2 cellular contexts compared by ENCODE assay signal in the genomic region with DNA sequence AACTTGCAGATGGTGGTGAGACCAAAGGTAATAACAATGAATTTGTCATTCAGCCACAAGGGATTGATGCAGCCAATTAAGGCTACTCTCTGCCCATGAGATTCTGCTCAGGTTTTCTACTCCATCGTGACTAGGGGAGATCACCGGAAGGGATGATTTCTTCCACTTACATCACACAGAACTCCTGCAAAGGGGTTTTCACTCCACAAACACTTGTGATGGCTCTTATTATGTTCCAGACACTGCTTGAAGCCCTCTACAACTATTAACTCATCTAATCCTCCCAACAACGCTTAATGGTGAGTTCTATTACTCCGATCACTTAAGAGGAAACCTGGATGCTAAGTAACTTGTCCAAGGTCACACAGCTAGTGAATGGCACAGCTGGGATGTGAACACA.
TF ChIP-seq lines count a peak whose summit lies in the region.

No MANE protein-coding gene starts in this region.

TF ChIP-seq in K562, 482 proteins besides CTCF, POLR2A, EP300 and RAD21 (continues in another document):
- TF ChIP-seq RBM17 (IDR thresholded peaks at IDR 0.05; ENCODE audit: borderline replicate concordance, low read depth, low read length) (no peak), ETV1 (tag; conservative IDR thresholded peaks at IDR 0.05; ENCODE audit: low read depth) (peak; percentile 89), XRCC5 (IDR thresholded peaks at IDR 0.05; ENCODE audit: low read depth, low read length) (no peak), ZNF3 (CRISPR knock-in tag; IDR thresholded peaks at IDR 0.05) (peak; percentile 87), TAF15 (IDR thresholded peaks at IDR 0.05; ENCODE audit: low read depth, low read length) (no peak), SAP30 (IDR thresholded peaks at IDR 0.05; ENCODE audit: borderline replicate concordance, insufficient read depth, low read depth, low read length, poor library complexity, severe bottlenecking) (no peak), SMARCA5 (IDR thresholded peaks at IDR 0.05) (no peak), SIX5 (IDR thresholded peaks at IDR 0.05; ENCODE audit: borderline replicate concordance in 1 of 2, insufficient read depth in 1 of 2, low read depth in 1 of 2, low read length in 2 of 2) (no peak), EP400 (IDR thresholded peaks at IDR 0.05) (peak; percentile 48), ZNF780A (CRISPR knock-in tag; IDR thresholded peaks at IDR 0.05) (no peak), ZNF274 (IDR thresholded peaks at IDR 0.05; ENCODE audit: borderline replicate concordance, low read depth, low read length) (no peak), KAT2B (IDR thresholded peaks at IDR 0.05; ENCODE audit: low read depth, low read length) (no peak), NUFIP1 (IDR thresholded peaks at IDR 0.05; ENCODE audit: partially characterized antibody) (no peak), MTA3 (IDR thresholded peaks at IDR 0.05; ENCODE audit: borderline replicate concordance) (0 out of 2 replicates have a peak, but pooled peaks have one; percentile 30), BRD9 (IDR thresholded peaks at IDR 0.05; ENCODE audit: low read depth, partially characterized antibody) (peak; percentile 21), SPI1 (IDR thresholded peaks at IDR 0.05; ENCODE audit: borderline replicate concordance, low read depth, low read length) (no peak), KDM5B (IDR thresholded peaks at IDR 0.05; ENCODE audit: insufficient replicate concordance, low read depth, low read length) (no peak), RNF2 (IDR thresholded peaks at IDR 0.05) (0 out of 2 replicates have a peak, but pooled peaks have one; percentile 21), TRIM24 (IDR thresholded peaks at IDR 0.05) (peak; percentile 53 to 81; a peak in 2 of 4 replicates)
- TF ChIP-seq, protein P1, sequence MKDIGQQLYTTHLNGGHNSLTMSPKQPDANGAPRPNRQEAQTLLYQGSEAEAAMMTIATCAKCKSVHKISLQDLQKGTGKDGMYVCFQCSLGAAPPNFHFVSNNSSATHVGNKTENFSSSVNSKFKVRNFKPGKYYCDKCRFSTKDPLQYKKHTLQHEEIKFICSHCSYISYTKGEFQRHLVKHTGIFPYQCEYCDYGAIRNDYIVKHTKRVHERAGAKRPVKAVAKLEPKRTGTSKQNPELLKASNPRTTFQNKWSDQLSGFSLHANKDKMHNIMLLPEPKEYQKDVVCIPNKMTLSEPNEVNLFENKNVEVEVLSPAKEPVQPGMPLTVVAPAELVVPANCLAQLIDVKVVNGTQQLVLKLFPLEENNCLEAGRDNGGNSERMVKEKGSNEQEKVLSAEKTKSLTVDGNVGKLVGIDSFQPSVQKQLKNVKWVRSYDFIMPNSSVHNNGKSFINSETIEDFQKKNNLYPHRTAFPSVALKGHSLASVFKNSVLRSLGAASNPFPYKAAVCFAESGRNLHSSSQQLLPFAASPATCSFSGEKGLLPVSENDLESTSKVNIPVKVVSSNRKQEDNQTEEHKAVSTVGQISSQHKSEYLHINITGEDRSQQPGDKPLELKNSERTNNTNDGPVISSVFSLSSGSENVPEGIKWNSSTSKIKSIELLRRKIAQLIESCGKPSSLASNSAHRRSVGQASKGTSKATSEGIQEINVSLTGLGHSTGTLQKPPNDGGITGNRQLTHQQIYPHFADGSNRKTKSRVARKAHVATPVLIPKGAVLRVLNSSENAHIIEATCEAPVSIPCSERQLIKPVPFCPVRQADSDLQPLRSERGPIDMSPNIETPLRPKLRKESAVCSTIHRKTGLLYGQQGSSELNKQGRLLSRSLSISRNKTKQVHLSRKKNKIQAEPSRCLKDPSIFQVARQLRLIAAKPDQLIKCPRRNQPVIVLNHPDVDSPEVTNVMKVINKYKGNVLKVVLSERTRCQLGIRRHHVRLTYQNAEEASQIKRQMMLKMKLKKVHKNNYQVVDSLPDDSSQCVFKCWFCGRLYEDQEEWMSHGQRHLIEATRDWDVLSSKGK (CRISPR knock-in tag; IDR thresholded peaks at IDR 0.05): no peak
- TF ChIP-seq, protein P2, sequence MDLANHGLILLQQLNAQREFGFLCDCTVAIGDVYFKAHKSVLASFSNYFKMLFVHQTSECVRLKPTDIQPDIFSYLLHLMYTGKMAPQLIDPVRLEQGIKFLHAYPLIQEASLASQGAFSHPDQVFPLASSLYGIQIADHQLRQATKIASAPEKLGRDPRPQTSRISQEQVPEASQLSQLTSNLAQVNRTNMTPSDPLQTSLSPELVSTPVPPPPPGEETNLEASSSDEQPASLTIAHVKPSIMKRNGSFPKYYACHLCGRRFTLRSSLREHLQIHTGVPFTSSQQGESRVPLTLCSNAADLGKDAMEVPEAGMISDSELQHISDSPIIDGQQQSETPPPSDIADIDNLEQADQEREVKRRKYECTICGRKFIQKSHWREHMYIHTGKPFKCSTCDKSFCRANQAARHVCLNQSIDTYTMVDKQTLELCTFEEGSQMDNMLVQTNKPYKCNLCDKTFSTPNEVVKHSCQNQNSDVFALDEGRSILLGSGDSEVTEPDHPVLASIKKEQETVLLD (IDR thresholded peaks at IDR 0.05): no peak
- TF ChIP-seq, protein P3, sequence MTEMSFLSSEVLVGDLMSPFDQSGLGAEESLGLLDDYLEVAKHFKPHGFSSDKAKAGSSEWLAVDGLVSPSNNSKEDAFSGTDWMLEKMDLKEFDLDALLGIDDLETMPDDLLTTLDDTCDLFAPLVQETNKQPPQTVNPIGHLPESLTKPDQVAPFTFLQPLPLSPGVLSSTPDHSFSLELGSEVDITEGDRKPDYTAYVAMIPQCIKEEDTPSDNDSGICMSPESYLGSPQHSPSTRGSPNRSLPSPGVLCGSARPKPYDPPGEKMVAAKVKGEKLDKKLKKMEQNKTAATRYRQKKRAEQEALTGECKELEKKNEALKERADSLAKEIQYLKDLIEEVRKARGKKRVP (CRISPR knock-in tag; IDR thresholded peaks at IDR 0.05): peak; percentile 84
- TF ChIP-seq, protein P4, sequence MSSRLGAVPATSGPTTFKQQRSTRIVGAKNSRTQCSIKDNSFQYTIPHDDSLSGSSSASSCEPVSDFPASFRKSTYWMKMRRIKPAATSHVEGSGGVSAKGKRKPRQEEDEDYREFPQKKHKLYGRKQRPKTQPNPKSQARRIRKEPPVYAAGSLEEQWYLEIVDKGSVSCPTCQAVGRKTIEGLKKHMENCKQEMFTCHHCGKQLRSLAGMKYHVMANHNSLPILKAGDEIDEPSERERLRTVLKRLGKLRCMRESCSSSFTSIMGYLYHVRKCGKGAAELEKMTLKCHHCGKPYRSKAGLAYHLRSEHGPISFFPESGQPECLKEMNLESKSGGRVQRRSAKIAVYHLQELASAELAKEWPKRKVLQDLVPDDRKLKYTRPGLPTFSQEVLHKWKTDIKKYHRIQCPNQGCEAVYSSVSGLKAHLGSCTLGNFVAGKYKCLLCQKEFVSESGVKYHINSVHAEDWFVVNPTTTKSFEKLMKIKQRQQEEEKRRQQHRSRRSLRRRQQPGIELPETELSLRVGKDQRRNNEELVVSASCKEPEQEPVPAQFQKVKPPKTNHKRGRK (tag; IDR thresholded peaks at IDR 0.05): no peak
- TF ChIP-seq, protein P5, sequence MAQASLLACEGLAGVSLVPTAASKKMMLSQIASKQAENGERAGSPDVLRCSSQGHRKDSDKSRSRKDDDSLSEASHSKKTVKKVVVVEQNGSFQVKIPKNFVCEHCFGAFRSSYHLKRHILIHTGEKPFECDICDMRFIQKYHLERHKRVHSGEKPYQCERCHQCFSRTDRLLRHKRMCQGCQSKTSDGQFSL (CRISPR knock-in tag; IDR thresholded peaks at IDR 0.05): no peak
- TF ChIP-seq, protein P5 (tag; IDR thresholded peaks at IDR 0.05): no peak

TF ChIP-seq in H1, 55 proteins besides CTCF, POLR2A, EP300 and RAD21:
- TF ChIP-seq KDM5A (IDR thresholded peaks at IDR 0.05; ENCODE audit: low read length): no peak
- no peak for TF ChIP-seq GTF2F1 (IDR thresholded peaks at IDR 0.05; ENCODE audit: borderline replicate concordance, low read depth, low read length)
- TF ChIP-seq CBX8 (IDR thresholded peaks at IDR 0.05; ENCODE audit: borderline replicate concordance, low read depth, low read length): no peak
- no peak for TF ChIP-seq PHF8 (conservative IDR thresholded peaks at IDR 0.05; ENCODE audit: low read depth, low read length)
- TF ChIP-seq, protein P6, sequence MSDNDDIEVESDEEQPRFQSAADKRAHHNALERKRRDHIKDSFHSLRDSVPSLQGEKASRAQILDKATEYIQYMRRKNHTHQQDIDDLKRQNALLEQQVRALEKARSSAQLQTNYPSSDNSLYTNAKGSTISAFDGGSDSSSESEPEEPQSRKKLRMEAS (IDR thresholded peaks at IDR 0.05): no peak
- TF ChIP-seq CTBP2 (IDR thresholded peaks at IDR 0.05; ENCODE audit: borderline replicate concordance, insufficient read depth, insufficient read length, low read length): no peak
- TF ChIP-seq, protein P7, sequence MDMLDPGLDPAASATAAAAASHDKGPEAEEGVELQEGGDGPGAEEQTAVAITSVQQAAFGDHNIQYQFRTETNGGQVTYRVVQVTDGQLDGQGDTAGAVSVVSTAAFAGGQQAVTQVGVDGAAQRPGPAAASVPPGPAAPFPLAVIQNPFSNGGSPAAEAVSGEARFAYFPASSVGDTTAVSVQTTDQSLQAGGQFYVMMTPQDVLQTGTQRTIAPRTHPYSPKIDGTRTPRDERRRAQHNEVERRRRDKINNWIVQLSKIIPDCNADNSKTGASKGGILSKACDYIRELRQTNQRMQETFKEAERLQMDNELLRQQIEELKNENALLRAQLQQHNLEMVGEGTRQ (IDR thresholded peaks at IDR 0.05; ENCODE audit: low read length): no peak
- TF ChIP-seq, protein P8, sequence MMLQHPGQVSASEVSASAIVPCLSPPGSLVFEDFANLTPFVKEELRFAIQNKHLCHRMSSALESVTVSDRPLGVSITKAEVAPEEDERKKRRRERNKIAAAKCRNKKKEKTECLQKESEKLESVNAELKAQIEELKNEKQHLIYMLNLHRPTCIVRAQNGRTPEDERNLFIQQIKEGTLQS (IDR thresholded peaks at IDR 0.05; ENCODE audit: insufficient read depth, low read depth, low read length): no peak
